Comparison of ENCODE assay signal across 8 cellular contexts in genomic region chr17:40819528-40820125, GRCh38. TPM values are rescaled to one million over a fixed set of nuclear protein-coding genes. Genes with fewer than 3 reads are reported as not detected.
DNase-seq lines count a peak whose midpoint lies in the region; ATAC-seq and TF ChIP-seq lines count a peak whose summit lies in the region.

No MANE protein-coding gene starts in this region.

- H3K9ac ChIP-seq in BLaER1, result no peak overlapping the region

- H3K27ac ChIP-seq in BLaER1, result peak overlapping the region; percentile 88
- H3K27ac ChIP-seq in KOPT-K1 (ENCODE audit: low read depth, low read length, poor library complexity, severe bottlenecking), result peak overlapping the region; percentile 81
- peak overlapping the region; percentile 36 for H3K27ac ChIP-seq in caudate nucleus (ENCODE audit: low read depth, low read length)
- peak overlapping the region; percentile 39 to 77 (median 55) for H3K27ac ChIP-seq in right lobe of liver
- peak overlapping the region; percentile 74 to 95 (median 90) for H3K27ac ChIP-seq in tibial nerve

- intact Hi-C loops in right lobe of liver (cut with DNase I), result no loop called here

- no peak for TF ChIP-seq CTCF in right lobe of liver (IDR thresholded peaks at IDR 0.05)
- TF ChIP-seq CTCF in tibial nerve (IDR thresholded peaks at IDR 0.05), result no peak

- TF ChIP-seq POLR2A in right lobe of liver (IDR thresholded peaks at IDR 0.05), result no peak
- no peak for TF ChIP-seq POLR2A in tibial nerve (IDR thresholded peaks at IDR 0.05)

- 35% methylated on average over 9 of the region's 9 CpGs for WGBS in right lobe of liver (ENCODE audit: insufficient coverage, low coverage, low lambda C conversion rate, missing lambda C conversion rate)
- 41 to 45% methylated on average over 9 of the region's 9 CpGs for WGBS in tibial nerve, 2 donors

- 0 out of 2 replicates have a peak, but pooled peaks cover 5% of the 10 kb centered on the region for H3K9me3 ChIP-seq in BLaER1
- no peaks in the 10 kb centered on the region for H3K9me3 ChIP-seq in KOPT-K1 (ENCODE audit: insufficient read depth, low read length, poor library complexity, severe bottlenecking)
- no peaks in the 10 kb centered on the region for H3K9me3 ChIP-seq in right lobe of liver
- H3K9me3 ChIP-seq in tibial nerve, result no peaks in the 10 kb centered on the region

- peak overlapping the region; percentile 71 for H3K4me2 ChIP-seq in BLaER1

- H4K20me1 ChIP-seq in BLaER1, result no peaks in the 10 kb centered on the region

- H3K4me3 ChIP-seq in BLaER1 (peak overlapping the region; percentile 84), right lobe of liver (peak overlapping the region; percentile 66 to 78 (median 74)), tibial nerve (peak overlapping the region; percentile 36 to 77 (median 66))

- H3K4me1 ChIP-seq in BLaER1 (0 out of 2 replicates have a peak, but pooled peaks cover 5% of the 10 kb centered on the region), right lobe of liver (peaks cover 0 to 6% (median 0%) of the 10 kb centered on the region in 4 donors), tibial nerve (peaks cover 0 to 30% (median 10%) of the 10 kb centered on the region in 4 donors)

- ATAC-seq in right lobe of liver (peak; percentile 20 to 44 (median 38)), HG03025 (IDR thresholded peaks at IDR 0.05; ENCODE audit: low FRiP score, unreplicated experiment) (no peak), GM21825 (IDR thresholded peaks at IDR 0.05; ENCODE audit: unreplicated experiment) (no peak), GM19452 (IDR thresholded peaks at IDR 0.05; ENCODE audit: unreplicated experiment) (no peak)

- no peak for DNase-seq in caudate nucleus (lab: John Stamatoyannopoulos, UW)
- DNase-seq in right lobe of liver, result no peak
- DNase-seq in tibial nerve (ENCODE audit: low spot score in 2 of 2), result peak in 1 of 2 donors; percentile 7

- peaks cover 17% of the 10 kb centered on the region for H3K36me3 ChIP-seq in BLaER1
- H3K36me3 ChIP-seq in KOPT-K1 (ENCODE audit: insufficient read depth, low read length), result peaks cover 11% of the 10 kb centered on the region
- no peaks in the 10 kb centered on the region for H3K36me3 ChIP-seq in right lobe of liver
- H3K36me3 ChIP-seq in tibial nerve, result peaks cover 0 to 22% (median 0%) of the 10 kb centered on the region in 3 donors

- TF ChIP-seq EP300 in tibial nerve (IDR thresholded peaks at IDR 0.05), result no peak

- H3K27me3 ChIP-seq in BLaER1 (no peaks in the 10 kb centered on the region), right lobe of liver (no peaks in the 10 kb centered on the region), tibial nerve (no peaks in the 10 kb centered on the region)

RNA-seq across cellular contexts. Expression of gene KRT10, which starts 2.8 kb away (rescaled TPM):
- 10 to 100 TPM; 11.4 to 20.4 (median 17.4) TPM for total RNA-seq in right lobe of liver
- 10 to 100 TPM in 3 of 4 donors, 1 to 10 TPM in 1; 8.0 to 13.4 (median 11.3) TPM for total RNA-seq in tibial nerve

RNA-seq across cellular contexts. Expression of gene KRT28, which starts 19.9 kb away (rescaled TPM):
- total RNA-seq in right lobe of liver (not detected), tibial nerve (not detected)

RNA-seq across cellular contexts. Expression of gene KRT27, which starts 37.3 kb away (rescaled TPM):
- total RNA-seq in right lobe of liver (not detected), tibial nerve (not detected)

RNA-seq across cellular contexts. Expression of gene KRT12, which starts 47.4 kb away (rescaled TPM):
- total RNA-seq in right lobe of liver (not detected), tibial nerve (not detected)

RNA-seq across cellular contexts. Expression of gene KRT26, which starts 47.6 kb away (rescaled TPM):
- total RNA-seq in right lobe of liver (not detected), tibial nerve (not detected)

Comparison
In these comparisons a context has a peak if more than half of its experiments do, and no peak if none do; other contexts are left out.
1. H3K27ac ChIP-seq: peak in every context shown above with its lines; median percentile 90 in tibial nerve; 88 in BLaER1; 81 in KOPT-K1; 55 in right lobe of liver; 36 in caudate nucleus.
2. ATAC-seq: peak in right lobe of liver (4 of 4); none in HG03025 (single experiment), GM21825 (single experiment) and GM19452 (single experiment).
3. Peak in every context shown above with its lines, with median percentiles within 50 percentile points of each other: H3K4me3 ChIP-seq.